Comparison of ENCODE assay signal across 1 cellular context in the genomic region with DNA sequence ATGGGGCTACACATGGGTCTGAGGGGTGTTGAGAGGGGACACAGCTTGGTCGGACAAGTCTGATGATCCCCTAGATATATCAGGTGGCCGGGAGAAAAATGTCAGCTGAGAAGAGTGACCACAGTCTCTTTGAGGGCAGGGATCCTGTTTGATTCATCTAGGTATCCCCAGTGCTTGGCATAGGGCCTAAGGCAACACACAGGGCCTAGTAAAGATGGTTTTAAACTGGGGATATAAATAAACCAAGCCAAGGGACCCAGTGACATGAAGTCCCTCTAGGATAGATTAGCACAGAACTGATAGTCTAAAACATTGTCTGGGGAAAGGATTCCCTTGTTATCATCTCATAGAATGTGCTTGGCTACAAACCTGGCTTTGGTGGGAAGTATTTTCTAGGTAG.
TF ChIP-seq lines count a peak whose summit lies in the region.

No MANE protein-coding gene starts in this region.

TF ChIP-seq in GM12878, 131 proteins besides CTCF, POLR2A, EP300 and RAD21:
- TF ChIP-seq HDAC2 (IDR thresholded peaks at IDR 0.05) (no peak), YBX1 (IDR thresholded peaks at IDR 0.05) (no peak), RELA (IDR thresholded peaks at IDR 0.05; ENCODE audit: borderline replicate concordance, partially characterized antibody) (no peak), TCF7 (IDR thresholded peaks at IDR 0.05; ENCODE audit: borderline replicate concordance) (no peak), NBN (IDR thresholded peaks at IDR 0.05) (no peak), MYB (IDR thresholded peaks at IDR 0.05; ENCODE audit: borderline replicate concordance, low read depth, low read length) (no peak), HDAC6 (IDR thresholded peaks at IDR 0.05; ENCODE audit: unreplicated experiment) (no peak)
- TF ChIP-seq, protein P1, sequence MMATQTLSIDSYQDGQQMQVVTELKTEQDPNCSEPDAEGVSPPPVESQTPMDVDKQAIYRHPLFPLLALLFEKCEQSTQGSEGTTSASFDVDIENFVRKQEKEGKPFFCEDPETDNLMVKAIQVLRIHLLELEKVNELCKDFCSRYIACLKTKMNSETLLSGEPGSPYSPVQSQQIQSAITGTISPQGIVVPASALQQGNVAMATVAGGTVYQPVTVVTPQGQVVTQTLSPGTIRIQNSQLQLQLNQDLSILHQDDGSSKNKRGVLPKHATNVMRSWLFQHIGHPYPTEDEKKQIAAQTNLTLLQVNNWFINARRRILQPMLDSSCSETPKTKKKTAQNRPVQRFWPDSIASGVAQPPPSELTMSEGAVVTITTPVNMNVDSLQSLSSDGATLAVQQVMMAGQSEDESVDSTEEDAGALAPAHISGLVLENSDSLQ (IDR thresholded peaks at IDR 0.05), result no peak
- TF ChIP-seq, protein P2, sequence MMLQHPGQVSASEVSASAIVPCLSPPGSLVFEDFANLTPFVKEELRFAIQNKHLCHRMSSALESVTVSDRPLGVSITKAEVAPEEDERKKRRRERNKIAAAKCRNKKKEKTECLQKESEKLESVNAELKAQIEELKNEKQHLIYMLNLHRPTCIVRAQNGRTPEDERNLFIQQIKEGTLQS (IDR thresholded peaks at IDR 0.05; ENCODE audit: borderline replicate concordance, extremely low read depth, low read depth, low read length), result no peak
- TF ChIP-seq, protein P3, sequence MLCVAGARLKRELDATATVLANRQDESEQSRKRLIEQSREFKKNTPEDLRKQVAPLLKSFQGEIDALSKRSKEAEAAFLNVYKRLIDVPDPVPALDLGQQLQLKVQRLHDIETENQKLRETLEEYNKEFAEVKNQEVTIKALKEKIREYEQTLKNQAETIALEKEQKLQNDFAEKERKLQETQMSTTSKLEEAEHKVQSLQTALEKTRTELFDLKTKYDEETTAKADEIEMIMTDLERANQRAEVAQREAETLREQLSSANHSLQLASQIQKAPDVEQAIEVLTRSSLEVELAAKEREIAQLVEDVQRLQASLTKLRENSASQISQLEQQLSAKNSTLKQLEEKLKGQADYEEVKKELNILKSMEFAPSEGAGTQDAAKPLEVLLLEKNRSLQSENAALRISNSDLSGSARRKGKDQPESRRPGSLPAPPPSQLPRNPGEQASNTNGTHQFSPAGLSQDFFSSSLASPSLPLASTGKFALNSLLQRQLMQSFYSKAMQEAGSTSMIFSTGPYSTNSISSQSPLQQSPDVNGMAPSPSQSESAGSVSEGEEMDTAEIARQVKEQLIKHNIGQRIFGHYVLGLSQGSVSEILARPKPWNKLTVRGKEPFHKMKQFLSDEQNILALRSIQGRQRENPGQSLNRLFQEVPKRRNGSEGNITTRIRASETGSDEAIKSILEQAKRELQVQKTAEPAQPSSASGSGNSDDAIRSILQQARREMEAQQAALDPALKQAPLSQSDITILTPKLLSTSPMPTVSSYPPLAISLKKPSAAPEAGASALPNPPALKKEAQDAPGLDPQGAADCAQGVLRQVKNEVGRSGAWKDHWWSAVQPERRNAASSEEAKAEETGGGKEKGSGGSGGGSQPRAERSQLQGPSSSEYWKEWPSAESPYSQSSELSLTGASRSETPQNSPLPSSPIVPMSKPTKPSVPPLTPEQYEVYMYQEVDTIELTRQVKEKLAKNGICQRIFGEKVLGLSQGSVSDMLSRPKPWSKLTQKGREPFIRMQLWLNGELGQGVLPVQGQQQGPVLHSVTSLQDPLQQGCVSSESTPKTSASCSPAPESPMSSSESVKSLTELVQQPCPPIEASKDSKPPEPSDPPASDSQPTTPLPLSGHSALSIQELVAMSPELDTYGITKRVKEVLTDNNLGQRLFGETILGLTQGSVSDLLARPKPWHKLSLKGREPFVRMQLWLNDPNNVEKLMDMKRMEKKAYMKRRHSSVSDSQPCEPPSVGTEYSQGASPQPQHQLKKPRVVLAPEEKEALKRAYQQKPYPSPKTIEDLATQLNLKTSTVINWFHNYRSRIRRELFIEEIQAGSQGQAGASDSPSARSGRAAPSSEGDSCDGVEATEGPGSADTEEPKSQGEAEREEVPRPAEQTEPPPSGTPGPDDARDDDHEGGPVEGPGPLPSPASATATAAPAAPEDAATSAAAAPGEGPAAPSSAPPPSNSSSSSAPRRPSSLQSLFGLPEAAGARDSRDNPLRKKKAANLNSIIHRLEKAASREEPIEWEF (IDR thresholded peaks at IDR 0.05; ENCODE audit: insufficient replicate concordance, low read depth, low read length), result no peak
